ENCODE assay signal across 11 cellular contexts in the genomic region with DNA sequence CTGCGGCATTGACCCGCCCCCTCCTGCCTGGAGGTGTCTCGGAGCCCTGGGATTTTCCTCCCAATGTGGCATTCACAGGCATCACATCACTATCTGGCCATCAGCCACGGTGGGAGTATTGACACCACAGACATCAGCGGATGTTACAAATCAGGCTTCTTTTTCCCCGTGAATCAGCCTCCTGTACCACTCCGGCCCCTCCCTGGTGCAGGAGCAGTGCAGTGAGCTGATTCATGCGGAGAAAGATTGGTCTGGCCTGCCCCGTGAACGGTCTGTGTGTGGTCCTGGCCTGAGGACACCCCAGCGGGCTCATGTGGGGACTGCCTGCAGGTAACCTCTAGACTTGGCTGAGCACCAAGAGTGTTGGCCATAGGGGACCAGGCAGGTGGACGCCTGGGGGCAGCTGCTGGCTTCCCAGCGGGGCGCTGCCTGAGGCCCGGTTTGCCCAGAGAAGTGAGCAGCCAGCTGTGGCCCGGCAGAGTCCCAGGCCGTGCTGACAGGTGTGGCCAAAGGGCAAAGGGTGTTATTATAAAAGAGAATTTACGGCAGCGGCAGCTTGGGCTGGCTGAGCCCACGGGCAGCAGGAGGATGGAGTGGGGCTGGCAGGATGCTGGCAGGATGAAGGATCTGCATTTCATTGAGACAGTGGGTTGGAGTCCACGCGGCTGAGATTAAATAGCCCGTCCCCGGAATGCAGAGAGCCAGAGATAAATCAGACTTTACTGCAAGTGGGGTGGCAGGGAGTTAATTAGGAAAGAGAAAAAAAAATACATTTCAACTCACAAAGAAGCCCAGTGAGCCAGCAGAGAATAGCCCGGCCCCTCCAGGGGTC.
DNase-seq lines count a peak whose midpoint lies in the region; ATAC-seq and TF ChIP-seq lines count a peak whose summit lies in the region.
"Had no signal": no experiment of that assay in that cellular context is flagged by ENCODE, and none has a peak within 500 bp of the region (broad histone marks: within the 10 kb centered on the region; RNA-seq: fewer than 3 reads in every experiment).

No MANE protein-coding gene starts in this region.

- TF ChIP-seq POLR2A in GM18505 (IDR thresholded peaks at IDR 0.05; ENCODE audit: borderline replicate concordance, extremely low read depth, insufficient read depth, insufficient read length) = no peak

- CTCF ChIA-PET in GM10248 (lab: Yijun Ruan, JAX) = interaction anchor here (1.4 to 3.3 kb wide), 3 partner anchors 11 to 278 kb away, joined by 3 to 17 read pairs (median 5); no protein-coding TSS in a partner anchor

- no peak for ATAC-seq in HG02588 (IDR thresholded peaks at IDR 0.05; ENCODE audit: unreplicated experiment)
- no peak for ATAC-seq in GM18505 (IDR thresholded peaks at IDR 0.05; ENCODE audit: unreplicated experiment)

- TF ChIP-seq CTCF in choroid plexus epithelial cell (conservative IDR thresholded peaks at IDR 0.05; ENCODE audit: low read depth, low read length) = no peak
- TF ChIP-seq CTCF in GM10248 (IDR thresholded peaks at IDR 0.05; ENCODE audit: control extremely low read depth, extremely low read depth, low read depth, missing control alignments) = no peak

- DNase-seq in ELF-1 (ENCODE audit: low read depth, low spot score) (peak; percentile 63), NCI-H345 treated with DMSO at 0.1 percent for 48 hours (lab: John Stamatoyannopoulos, UW; ENCODE audit: unreplicated experiment) (peak; percentile 72), choroid plexus epithelial cell (ENCODE audit: low read depth) (peak; percentile 79), non-pigmented ciliary epithelial cell (ENCODE audit: low read depth) (peak; percentile 65), GM10248 (ENCODE audit: extremely low spot score) (no peak)
- no peak for DNase-seq in stimulated activated CD8-positive, alpha-beta memory T cell treated with anti-CD3 and anti-CD28 coated beads, Interleukin-4, amount 100 ng/mL, for 48 hours
- DNase-seq: activated CD8-positive, alpha-beta memory T cell treated with anti-CD3 and anti-CD28 coated beads for 24 hours; DMS79 treated with DMSO at 0.1 percent for 48 hours; NCI-H1436 treated with DMSO at 0.1 percent for 48 hours had no signal

- POLR2A ChIA-PET in GM10248 (lab: Yijun Ruan, JAX) = no interaction called here

- H3K4me3 ChIP-seq in choroid plexus epithelial cell (ENCODE audit: low read depth, low read length) = no peak overlapping the region

Comparison
In these comparisons a context has a peak if more than half of its experiments do, and no peak if none do; other contexts are left out.
1. DNase-seq: peak in ELF-1 (single experiment), NCI-H345 treated with DMSO at 0.1 percent for 48 hours (single experiment), choroid plexus epithelial cell (single experiment) and non-pigmented ciliary epithelial cell (single experiment); none in GM10248 (single experiment) and stimulated activated CD8-positive, alpha-beta memory T cell treated with anti-CD3 and anti-CD28 coated beads, Interleukin-4, amount 100 ng/mL, for 48 hours (single experiment).